Comparison of ENCODE assay signal across 16 cellular contexts in genomic region chr9:37452611-37453010, GRCh38. TPM values are rescaled to one million over a fixed set of nuclear protein-coding genes. Genes with fewer than 3 reads are reported as not detected.
DNase-seq lines count a peak whose midpoint lies in the region; ATAC-seq and TF ChIP-seq lines count a peak whose summit lies in the region.
"Had no signal": no experiment of that assay in that cellular context is flagged by ENCODE, and none has a peak within 500 bp of the region (broad histone marks: within the 10 kb centered on the region; RNA-seq: fewer than 3 reads in every experiment).

No MANE protein-coding gene starts in this region.

- H3K9me3 Mint-ChIP-seq in HFFc6 (no peaks in the 10 kb centered on the region), memory B cell (no peaks in the 10 kb centered on the region)
- H3K9me3 Mint-ChIP-seq in activated CD8-positive, alpha-beta memory T cell treated with anti-CD3 and anti-CD28 coated beads, Interleukin-2, amount 10 ng/mL, durations not matched to agents 7 days and 5 days (ENCODE audit: low read depth), result no peaks in the 10 kb centered on the region

- CTCF ChIA-PET in activated CD8-positive, alpha-beta memory T cell treated with anti-CD3 and anti-CD28 coated beads, Interleukin-2, amount 10 ng/mL, durations not matched to agents 7 days and 5 days (lab: Charles Lee), result interaction anchor here (1.2 kb wide), 1 partner anchor 15 kb away, joined by 3 read pairs; no protein-coding TSS in a partner anchor

- ATAC-seq in memory B cell (ENCODE audit: low read depth) (no peak), GM18907 (IDR thresholded peaks at IDR 0.05; ENCODE audit: unreplicated experiment) (no peak)
- no peak for ATAC-seq in activated CD8-positive, alpha-beta memory T cell treated with anti-CD3 and anti-CD28 coated beads, Interleukin-2, amount 10 ng/mL, durations not matched to agents 7 days and 5 days
- ATAC-seq: T-helper 17 cell had no signal

- DNase-seq in NCI-H2171 treated with DMSO at 0.1 percent for 48 hours (lab: John Stamatoyannopoulos, UW), result peak; percentile 41
- no peak for DNase-seq in NCI-H2171 (lab: John Stamatoyannopoulos, UW)
- DNase-seq in HFFc6, result no peak
- no peak for DNase-seq in SK-N-MC (ENCODE audit: low read depth, low spot score)
- DNase-seq in memory B cell (ENCODE audit: low spot score in 2 of 2), result no peak
- DNase-seq in activated CD8-positive, alpha-beta memory T cell treated with anti-CD3 and anti-CD28 coated beads, Interleukin-2, amount 10 ng/mL, durations not matched to agents 7 days and 5 days, result no peak
- DNase-seq in OCI-M1 (lab: John Stamatoyannopoulos, UW), result no peak
- DNase-seq: EL, H7, KBM-7, NCI-H1092, NCI-H1694, SHP77, T-helper 17 cell had no signal

- H3K36me3 Mint-ChIP-seq in HFFc6 (ENCODE audit: low read depth), result peaks cover 13% of the 10 kb centered on the region
- H3K36me3 Mint-ChIP-seq in memory B cell, result peaks cover 8% of the 10 kb centered on the region
- H3K36me3 Mint-ChIP-seq in activated CD8-positive, alpha-beta memory T cell treated with anti-CD3 and anti-CD28 coated beads, Interleukin-2, amount 10 ng/mL, durations not matched to agents 7 days and 5 days, result peaks cover 8% of the 10 kb centered on the region

- H3K4me3 ChIP-seq in SK-N-MC, result peak overlapping the region; percentile 20; the same call in 1 of the 2 replicates

- no peak overlapping the region for H3K9ac ChIP-seq in SK-N-MC (ENCODE audit: insufficient read length)

- H3K4me3 Mint-ChIP-seq in HFFc6 (no peak overlapping the region), memory B cell (no peak overlapping the region)
- H3K4me3 Mint-ChIP-seq in activated CD8-positive, alpha-beta memory T cell treated with anti-CD3 and anti-CD28 coated beads, Interleukin-2, amount 10 ng/mL, durations not matched to agents 7 days and 5 days, result no peak overlapping the region
- H3K4me3 Mint-ChIP-seq: CD14-positive monocyte, T-helper 17 cell had no signal

- peak overlapping the region; percentile 74 for H3K27ac ChIP-seq in SK-N-MC

- H3K27ac Mint-ChIP-seq in HFFc6 (peak overlapping the region; percentile 2; the same call in 1 of the 2 replicates), memory B cell (peak overlapping the region; percentile 57)
- no peak overlapping the region for H3K27ac Mint-ChIP-seq in activated CD8-positive, alpha-beta memory T cell treated with anti-CD3 and anti-CD28 coated beads, Interleukin-2, amount 10 ng/mL, durations not matched to agents 7 days and 5 days
- H3K27ac Mint-ChIP-seq: CD14-positive monocyte had no signal

- H3K27me3 Mint-ChIP-seq in HFFc6 (ENCODE audit: insufficient read depth) (peaks cover 2% of the 10 kb centered on the region), memory B cell (no peaks in the 10 kb centered on the region)
- no peaks in the 10 kb centered on the region for H3K27me3 Mint-ChIP-seq in activated CD8-positive, alpha-beta memory T cell treated with anti-CD3 and anti-CD28 coated beads, Interleukin-2, amount 10 ng/mL, durations not matched to agents 7 days and 5 days
- H3K27me3 Mint-ChIP-seq: T-helper 17 cell had no signal

- H3K4me1 Mint-ChIP-seq in HFFc6 (ENCODE audit: low read depth) (peaks cover 53% of the 10 kb centered on the region), memory B cell (peaks cover 32% of the 10 kb centered on the region)
- peaks cover 13% of the 10 kb centered on the region for H3K4me1 Mint-ChIP-seq in activated CD8-positive, alpha-beta memory T cell treated with anti-CD3 and anti-CD28 coated beads, Interleukin-2, amount 10 ng/mL, durations not matched to agents 7 days and 5 days

- no peaks in the 10 kb centered on the region for H3K9me3 ChIP-seq in SK-N-MC (ENCODE audit: low read depth, low read length)

- TF ChIP-seq CTCF in HFFc6 (IDR thresholded peaks at IDR 0.05), result no peak

- peaks cover 21% of the 10 kb centered on the region for H3K36me3 ChIP-seq in SK-N-MC (ENCODE audit: insufficient read depth, low read length)

RNA-seq across cellular contexts. Expression of gene ZBTB5, which starts 12.6 kb away (rescaled TPM):
- total RNA-seq in HFFc6 (2021; fragmentation: NEBNext Ultra II Directional; extraction: Animal tissue kit (Norgen Biotek cat#: 25700)), result 1 to 10 TPM; 4.6 to 5.9 (median 5.3) TPM
- total RNA-seq in activated CD8-positive, alpha-beta memory T cell treated with anti-CD3 and anti-CD28 coated beads, Interleukin-2, amount 10 ng/mL, durations not matched to agents 7 days and 5 days, result 1 to 10 TPM; 9.7 TPM

RNA-seq across cellular contexts. Expression of gene GRHPR, which starts 30.1 kb away (rescaled TPM):
- total RNA-seq in HFFc6 (2021; fragmentation: NEBNext Ultra II Directional; extraction: Animal tissue kit (Norgen Biotek cat#: 25700)), result 100 to 1,000 TPM; 106 to 116 (median 111) TPM
- 10 to 100 TPM; 59.3 to 65.6 TPM for total RNA-seq in activated CD8-positive, alpha-beta memory T cell treated with anti-CD3 and anti-CD28 coated beads, Interleukin-2, amount 10 ng/mL, durations not matched to agents 7 days and 5 days

RNA-seq across cellular contexts. Expression of gene POLR1E, which starts 33.1 kb away (rescaled TPM):
- total RNA-seq in HFFc6 (2021; fragmentation: NEBNext Ultra II Directional; extraction: Animal tissue kit (Norgen Biotek cat#: 25700)), result 10 to 100 TPM; 31.0 to 38.5 (median 33.7) TPM
- total RNA-seq in activated CD8-positive, alpha-beta memory T cell treated with anti-CD3 and anti-CD28 coated beads, Interleukin-2, amount 10 ng/mL, durations not matched to agents 7 days and 5 days, result 10 to 100 TPM; 35.5 to 43.0 TPM
